In the genomic region with DNA sequence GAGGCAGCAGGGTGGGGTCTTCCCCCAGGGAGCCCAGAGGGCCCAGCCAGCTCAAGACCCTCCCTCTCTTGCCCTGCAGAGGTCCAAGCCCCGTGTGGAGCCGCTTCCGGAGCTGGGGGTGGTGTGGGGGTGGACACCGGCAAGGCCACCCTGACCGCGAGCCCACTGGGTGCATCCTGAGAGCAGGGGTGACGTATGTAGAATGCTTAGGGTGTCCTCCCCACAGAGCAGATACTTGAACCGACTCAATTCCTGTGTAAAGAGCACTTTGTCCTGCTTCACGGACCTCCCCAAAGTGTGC, we compare ENCODE assay signal across 21 cellular contexts. TPM values are rescaled to one million over a fixed set of nuclear protein-coding genes. Genes with fewer than 3 reads are reported as not detected.
DNase-seq lines count a peak whose midpoint lies in the region; ATAC-seq, FAIRE-seq and TF ChIP-seq lines count a peak whose summit lies in the region.
"Had no signal": no experiment of that assay in that cellular context is flagged by ENCODE, and none has a peak within 500 bp of the region (broad histone marks: within the 10 kb centered on the region; RNA-seq: fewer than 3 reads in every experiment).

No MANE protein-coding gene starts in this region.

- H2AFZ ChIP-seq in OCI-LY1 (ENCODE audit: low read length): no peak overlapping the region
- no peak overlapping the region for H2AFZ ChIP-seq in K562 (ENCODE audit: low read depth, low read length)
- H2AFZ ChIP-seq: GM23248 had no signal

- WGBS in K562 (ENCODE audit: insufficient coverage, low coverage, missing lambda C conversion rate): 87% methylated on average over 7 of the region's 9 CpGs

- TF ChIP-seq RAD21 in K562 (CRISPR knock-in tag; conservative IDR thresholded peaks at IDR 0.05 in 1 of 2, IDR thresholded peaks at IDR 0.05 in 1 of 2): no peak

- H3K4me2 ChIP-seq in OCI-LY1 (ENCODE audit: low read length): no peak overlapping the region
- no peak overlapping the region for H3K4me2 ChIP-seq in K562 (ENCODE audit: insufficient read depth, low read length)
- H3K4me2 ChIP-seq: SK-N-SH had no signal

- DNase-seq in K562 (ENCODE audit: extremely low read depth in 1 of 4, low spot score in 3 of 4): no peak
- DNase-seq in nephron progenitor cell: no peak
- DNase-seq in type B pancreatic cell (ENCODE audit: extremely low spot score, unreplicated experiment): no peak
- no peak for DNase-seq in Right ventricle myocardium superior
- no peak for DNase-seq in HEK293T (ENCODE audit: extremely low spot score)
- DNase-seq in stimulated activated CD4-positive, alpha-beta T cell treated with anti-CD3 and anti-CD28 coated beads, Interleukin-4, amount 100 ng/mL, for 4 hours: no peak
- DNase-seq: AML-193, DMS 273 treated with DMSO at 0.1 percent for 48 hours, DND-41, GM23248, NCI-H1417 treated with DMSO at 0.1 percent for 48 hours, NCI-H2029, NCI-H345, NCI-H526, SHP77, SK-N-SH had no signal

- CTCF ChIA-PET in K562 (lab: Yijun Ruan, JAX; ENCODE audit: low intra/inter-chr PET ratio): no interaction called here
- CTCF ChIA-PET in HEK293T (lab: Yijun Ruan, JAX): interaction anchor here (0.5 kb wide), 1 partner anchor 175 kb away, joined by 6 read pairs; no protein-coding TSS in a partner anchor

- H3K36me3 ChIP-seq in OCI-LY1 (ENCODE audit: insufficient read depth, low read length) (peaks cover 63% of the 10 kb centered on the region), K562 (ENCODE audit: control insufficient read depth, insufficient read depth, low read length) (peaks cover 86% of the 10 kb centered on the region; the same call in 2 of the 3 replicates)

- no peak for TF ChIP-seq EP300 in K562 (IDR thresholded peaks at IDR 0.05; ENCODE audit: low read length)

- H3K27me3 ChIP-seq in OCI-LY1 (ENCODE audit: insufficient read depth, low read length) (no peaks in the 10 kb centered on the region), K562 (ENCODE audit: control insufficient read depth in 2 of 2, insufficient read depth in 2 of 2, low read length in 2 of 2) (no peaks in the 10 kb centered on the region)

- peaks cover 9% of the 10 kb centered on the region for H3K4me1 ChIP-seq in OCI-LY1 (ENCODE audit: insufficient read depth, low read length, severe bottlenecking)
- peaks cover 0 to 54% of the 10 kb centered on the region in 2 experiments; a peak in 3 of 5 replicates for H3K4me1 ChIP-seq in K562 (replicated peaks in 1 of 2; ENCODE audit: control insufficient read depth in 2 of 2, insufficient read depth in 2 of 2, low read length in 2 of 2)

- H3K9me3 Mint-ChIP-seq in nephron progenitor cell: no peaks in the 10 kb centered on the region
- H3K9me3 Mint-ChIP-seq in type B pancreatic cell: no peaks in the 10 kb centered on the region

- POLR2A ChIA-PET in K562 (lab: Yijun Ruan, JAX) (interaction anchor here (0.5 to 7.4 kb wide), 2 partner anchors 13 to 858 kb away, joined by 3 to 60 read pairs; a partner anchor contains a TSS), HEK293T (lab: Yijun Ruan, JAX) (no interaction called here)

- no peak overlapping the region for H3K9ac ChIP-seq in OCI-LY1 (ENCODE audit: low read length)
- H3K9ac ChIP-seq in K562 (ENCODE audit: insufficient read depth in 1 of 2, low read depth in 2 of 2, low read length in 2 of 2): no peak overlapping the region; a peak in 1 of 4 replicates
- H3K9ac ChIP-seq: GM23248, SK-N-SH had no signal

- FAIRE-seq in K562 (lab: Jason Lieb, UNC): no peak
- FAIRE-seq: HepG2, RCC 7860 had no signal

- H3K36me3 Mint-ChIP-seq in nephron progenitor cell (ENCODE audit: low read depth): peaks cover 30% of the 10 kb centered on the region
- H3K36me3 Mint-ChIP-seq in type B pancreatic cell: peaks cover 4% of the 10 kb centered on the region

- H3K27ac Mint-ChIP-seq in nephron progenitor cell: peak overlapping the region; percentile 91
- H3K27ac Mint-ChIP-seq in type B pancreatic cell: peak overlapping the region; percentile 34

- TF ChIP-seq POLR2A in K562 (conservative IDR thresholded peaks at IDR 0.05): no peak

- ATAC-seq in K562 (peak; percentile 4; the same call in 2 of the 3 replicates), Right ventricle myocardium superior (ENCODE audit: poor library complexity) (no peak)
- ATAC-seq: HCT116, HepG2 had no signal

- peaks cover 38% of the 10 kb centered on the region for H3K4me1 Mint-ChIP-seq in nephron progenitor cell
- no peaks in the 10 kb centered on the region for H3K4me1 Mint-ChIP-seq in type B pancreatic cell (ENCODE audit: unreplicated experiment)

- H3K9me3 ChIP-seq in OCI-LY1 (ENCODE audit: low read length) (no peaks in the 10 kb centered on the region), K562 (replicated peaks; ENCODE audit: control insufficient read depth, insufficient read depth, low read depth, low read length) (no peaks in the 10 kb centered on the region)
- H3K9me3 ChIP-seq: SK-N-SH had no signal

- H3K9me2 ChIP-seq in OCI-LY1 (ENCODE audit: low read depth, low read length): no peaks in the 10 kb centered on the region
- H3K9me2 ChIP-seq: SK-N-SH had no signal

- H4K20me1 ChIP-seq in OCI-LY1 (ENCODE audit: insufficient read depth, low read length) (no peaks in the 10 kb centered on the region), K562 (replicated peaks; ENCODE audit: control insufficient read depth, insufficient read depth, low read length) (no peaks in the 10 kb centered on the region; the same call in 1 of the 2 replicates)

- H3K9me1 ChIP-seq in K562 (ENCODE audit: control insufficient read depth, insufficient read depth, low read length): no peaks in the 10 kb centered on the region

- H3K4me3 ChIP-seq in OCI-LY1 (ENCODE audit: low read depth, low read length, poor library complexity, severe bottlenecking) (no peak overlapping the region), K562 (no peak overlapping the region)
- H3K4me3 ChIP-seq: GM23248 had no signal

- peak overlapping the region; percentile 70 for H3K27ac ChIP-seq in OCI-LY1 (ENCODE audit: low read depth, low read length, poor library complexity, severe bottlenecking)
- H3K27ac ChIP-seq in K562 (ENCODE audit: extremely low read depth, low read depth, low read length): no peak overlapping the region
- H3K27ac ChIP-seq: GM23248 had no signal

- H3K27me3 Mint-ChIP-seq in nephron progenitor cell (ENCODE audit: low read depth, poor library complexity) (no peaks in the 10 kb centered on the region), type B pancreatic cell (no peaks in the 10 kb centered on the region)

- no TSS peak for BruUV-seq in K562 (replicated peaks; lab: Mats Ljungman, UMichigan)

- H3K79me2 ChIP-seq in OCI-LY1 (ENCODE audit: insufficient read depth, low read length) (no peaks in the 10 kb centered on the region), K562 (ENCODE audit: control insufficient read depth, insufficient read depth, low read length) (no peaks in the 10 kb centered on the region)

- H3F3A ChIP-seq in OCI-LY1 (ENCODE audit: insufficient read depth, low read length): no peaks in the 10 kb centered on the region

- H3K4me3 Mint-ChIP-seq in nephron progenitor cell (no peak overlapping the region), type B pancreatic cell (no peak overlapping the region)
- H3K4me3 Mint-ChIP-seq: CD14-positive monocyte had no signal

- in situ Hi-C loops in K562 (cut with MboI): no loop called here

- intact Hi-C loops in K562 (cut with micrococcal nuclease) (no loop called here), Right ventricle myocardium superior (cut with DNase I) (no loop called here)

- TF ChIP-seq CTCF in OCI-LY1 (IDR thresholded peaks at IDR 0.05; ENCODE audit: low read length) (no peak), K562 (IDR thresholded peaks at IDR 0.05 in 2 of 3, conservative IDR thresholded peaks at IDR 0.05 in 1 of 3; ENCODE audit: insufficient read depth in 2 of 3, low read depth in 1 of 3, low read length in 3 of 3) (no peak), nephron progenitor cell (IDR thresholded peaks at IDR 0.05) (no peak), type B pancreatic cell (conservative IDR thresholded peaks at IDR 0.05) (no peak)

RNA-seq across cellular contexts. Expression of a gene that starts 14.8 kb away (rescaled TPM):
- 23.2 and 58.0 TPM in 2 replicates for total RNA-seq in K562 (2011; cell fraction: chromatin; rRNA removed; ENCODE audit: low replicate concordance)
- 57.5 and 64.5 TPM in 2 replicates for total RNA-seq in K562 (2011; cell fraction: nucleolus; rRNA removed)
- total RNA-seq in K562 (2011; cell fraction: nucleoplasm; rRNA removed): 32.2 and 37.0 TPM in 2 replicates
- total RNA-seq in K562 (2014; rRNA removed) (49.7 and 63.6 TPM in 2 replicates), K562 (2014; rRNA removed; fragmentation: Illumina TruSeq; extraction: Trizol) (8.6 and 11.0 TPM in 2 replicates), K562 (2015; rRNA removed; fragmentation: Illumina TruSeq; extraction: Trizol) (29.5 and 33.1 TPM in 2 replicates), K562 (2021) (80.8 and 90.2 TPM in 2 replicates), type B pancreatic cell (ENCODE audit: low replicate concordance) (60.8 and 81.5 TPM in 2 replicates), Right ventricle myocardium superior (120 TPM)
- polyA plus RNA-seq in K562 (2011; rRNA removed) (38.2 and 51.7 TPM in 2 replicates), K562 (2014; fragmentation: Illumina TruSeq; extraction: Trizol) (17.5 and 45.2 TPM in 2 replicates), K562 (2014; fragmentation: Nextera tagmentation; extraction: Ambion mirVana) (1 to 10 TPM in 1 of 2 experiments, under 1 TPM in 1; 0.48 to 1.8 TPM), K562 (2014; rRNA removed) (59.4 and 59.7 TPM in 2 replicates)
- 58.6 and 121 TPM in 2 replicates for polyA plus RNA-seq in K562 (2011; cell fraction: cytosol; rRNA removed)
- polyA plus RNA-seq in K562 (2011; cell fraction: nucleus; rRNA removed): 54.4 and 74.2 TPM in 2 replicates
- polyA plus RNA-seq in K562 (2012): 56.8 and 86.6 TPM in 2 replicates
- 17.1 and 20.7 TPM in 2 replicates for polyA minus RNA-seq in K562 (2011; rRNA and poly(A)+ RNA removed)
- polyA minus RNA-seq in K562 (2011; cell fraction: cytosol; rRNA and poly(A)+ RNA removed): 32.3 and 41.4 TPM in 2 replicates
- polyA minus RNA-seq in K562 (2011; cell fraction: nucleus; rRNA and poly(A)+ RNA removed): 14.9 and 15.9 TPM in 2 replicates

RNA-seq across cellular contexts. Expression of a gene that starts 29.3 kb away (rescaled TPM):
- 18.0 and 40.2 TPM in 2 replicates for total RNA-seq in K562 (2011; cell fraction: chromatin; rRNA removed; ENCODE audit: low replicate concordance)
- total RNA-seq in K562 (2011; cell fraction: nucleolus; rRNA removed): 25.8 and 27.2 TPM in 2 replicates
- 18.5 and 20.0 TPM in 2 replicates for total RNA-seq in K562 (2011; cell fraction: nucleoplasm; rRNA removed)
- total RNA-seq in K562 (2014; rRNA removed) (48.7 and 61.7 TPM in 2 replicates), K562 (2014; rRNA removed; fragmentation: Illumina TruSeq; extraction: Trizol) (10.7 and 12.3 TPM in 2 replicates), K562 (2015; rRNA removed; fragmentation: Illumina TruSeq; extraction: Trizol) (27.9 and 29.4 TPM in 2 replicates), K562 (2021) (39.7 and 45.9 TPM in 2 replicates), type B pancreatic cell (ENCODE audit: low replicate concordance) (45.0 and 77.9 TPM in 2 replicates), Right ventricle myocardium superior (27.8 TPM)
- polyA plus RNA-seq in K562 (2011; rRNA removed) (14.3 and 21.1 TPM in 2 replicates), K562 (2014; fragmentation: Illumina TruSeq; extraction: Trizol) (16.0 and 27.4 TPM in 2 replicates), K562 (2014; fragmentation: Nextera tagmentation; extraction: Ambion mirVana) (under 1 TPM; 0.13 to 0.21 TPM), K562 (2014; rRNA removed) (39.7 and 50.8 TPM in 2 replicates)
- 10.7 and 15.1 TPM in 2 replicates for polyA plus RNA-seq in K562 (2011; cell fraction: cytosol; rRNA removed)
- polyA plus RNA-seq in K562 (2011; cell fraction: nucleus; rRNA removed): 32.8 and 44.3 TPM in 2 replicates
- polyA plus RNA-seq in K562 (2012): 29.5 and 31.2 TPM in 2 replicates
- 9.0 and 10.3 TPM in 2 replicates for polyA minus RNA-seq in K562 (2011; rRNA and poly(A)+ RNA removed)
- 14.8 and 23.0 TPM in 2 replicates for polyA minus RNA-seq in K562 (2011; cell fraction: cytosol; rRNA and poly(A)+ RNA removed)
- 6.3 and 9.2 TPM in 2 replicates for polyA minus RNA-seq in K562 (2011; cell fraction: nucleus; rRNA and poly(A)+ RNA removed)

RNA-seq across cellular contexts. Expression of a gene that starts 40.4 kb away (rescaled TPM):
- 122 and 169 TPM in 2 replicates for total RNA-seq in K562 (2011; cell fraction: chromatin; rRNA removed; ENCODE audit: low replicate concordance)
- 101 and 121 TPM in 2 replicates for total RNA-seq in K562 (2011; cell fraction: nucleolus; rRNA removed)
- total RNA-seq in K562 (2011; cell fraction: nucleoplasm; rRNA removed): 83.4 and 88.4 TPM in 2 replicates
- total RNA-seq in K562 (2014; rRNA removed): 61.1 and 78.3 TPM in 2 replicates
- total RNA-seq in K562 (2014; rRNA removed; fragmentation: Illumina TruSeq; extraction: Trizol): 32.5 and 42.6 TPM in 2 replicates
- 51.4 and 51.8 TPM in 2 replicates for total RNA-seq in K562 (2015; rRNA removed; fragmentation: Illumina TruSeq; extraction: Trizol)
- 78.6 and 86.9 TPM in 2 replicates for total RNA-seq in K562 (2021)
- polyA plus RNA-seq in K562 (2011; rRNA removed): 32.0 and 35.3 TPM in 2 replicates
- polyA plus RNA-seq in K562 (2011; cell fraction: cytosol; rRNA removed): 33.8 and 95.9 TPM in 2 replicates
- 46.7 and 100 TPM in 2 replicates for polyA plus RNA-seq in K562 (2011; cell fraction: nucleus; rRNA removed)
- polyA plus RNA-seq in K562 (2012): 65.6 and 65.8 TPM in 2 replicates
- 45.2 and 59.3 TPM in 2 replicates for polyA plus RNA-seq in K562 (2014; fragmentation: Illumina TruSeq; extraction: Trizol)
- 1 to 10 TPM; 1.6 to 2.1 TPM for polyA plus RNA-seq in K562 (2014; fragmentation: Nextera tagmentation; extraction: Ambion mirVana)
- 65.4 and 73.4 TPM in 2 replicates for polyA plus RNA-seq in K562 (2014; rRNA removed)
- polyA minus RNA-seq in K562 (2011; rRNA and poly(A)+ RNA removed): 33.8 and 38.5 TPM in 2 replicates
- 43.1 and 61.4 TPM in 2 replicates for polyA minus RNA-seq in K562 (2011; cell fraction: cytosol; rRNA and poly(A)+ RNA removed)
- 35.1 and 42.1 TPM in 2 replicates for polyA minus RNA-seq in K562 (2011; cell fraction: nucleus; rRNA and poly(A)+ RNA removed)
- total RNA-seq in type B pancreatic cell (ENCODE audit: low replicate concordance): 25.7 and 46.3 TPM in 2 replicates
- 5.4 TPM for total RNA-seq in Right ventricle myocardium superior

RNA-seq across cellular contexts. Expression of a gene that starts 42.4 kb away (rescaled TPM):
- total RNA-seq in K562 (2011; cell fraction: chromatin; rRNA removed; ENCODE audit: low replicate concordance): 74.6 and 119 TPM in 2 replicates
- 59.7 and 60.0 TPM in 2 replicates for total RNA-seq in K562 (2011; cell fraction: nucleolus; rRNA removed)
- total RNA-seq in K562 (2011; cell fraction: nucleoplasm; rRNA removed): 58.7 and 78.3 TPM in 2 replicates
- 48.0 and 60.1 TPM in 2 replicates for total RNA-seq in K562 (2014; rRNA removed)
- total RNA-seq in K562 (2014; rRNA removed; fragmentation: Illumina TruSeq; extraction: Trizol): 6.1 and 9.4 TPM in 2 replicates
- 28.6 and 29.1 TPM in 2 replicates for total RNA-seq in K562 (2015; rRNA removed; fragmentation: Illumina TruSeq; extraction: Trizol)
- total RNA-seq in K562 (2021): 72.0 and 75.3 TPM in 2 replicates
- polyA plus RNA-seq in K562 (2011; rRNA removed): 25.7 and 44.0 TPM in 2 replicates
- polyA plus RNA-seq in K562 (2011; cell fraction: cytosol; rRNA removed): 41.8 and 96.4 TPM in 2 replicates
- polyA plus RNA-seq in K562 (2011; cell fraction: nucleus; rRNA removed): 68.2 and 94.2 TPM in 2 replicates
- polyA plus RNA-seq in K562 (2012): 51.2 and 58.7 TPM in 2 replicates
- polyA plus RNA-seq in K562 (2014; fragmentation: Illumina TruSeq; extraction: Trizol): 25.5 and 57.0 TPM in 2 replicates
- 1 to 10 TPM; 1.7 to 2.1 TPM for polyA plus RNA-seq in K562 (2014; fragmentation: Nextera tagmentation; extraction: Ambion mirVana)
- polyA plus RNA-seq in K562 (2014; rRNA removed): 58.5 and 64.7 TPM in 2 replicates
- polyA minus RNA-seq in K562 (2011; rRNA and poly(A)+ RNA removed): 8.2 and 13.7 TPM in 2 replicates
- polyA minus RNA-seq in K562 (2011; cell fraction: cytosol; rRNA and poly(A)+ RNA removed): 31.3 and 36.5 TPM in 2 replicates
- polyA minus RNA-seq in K562 (2011; cell fraction: nucleus; rRNA and poly(A)+ RNA removed): 17.4 and 22.5 TPM in 2 replicates
- total RNA-seq in type B pancreatic cell (ENCODE audit: low replicate concordance): 74.4 and 87.2 TPM in 2 replicates
- total RNA-seq in Right ventricle myocardium superior: 18.6 TPM
